In the genomic region with DNA sequence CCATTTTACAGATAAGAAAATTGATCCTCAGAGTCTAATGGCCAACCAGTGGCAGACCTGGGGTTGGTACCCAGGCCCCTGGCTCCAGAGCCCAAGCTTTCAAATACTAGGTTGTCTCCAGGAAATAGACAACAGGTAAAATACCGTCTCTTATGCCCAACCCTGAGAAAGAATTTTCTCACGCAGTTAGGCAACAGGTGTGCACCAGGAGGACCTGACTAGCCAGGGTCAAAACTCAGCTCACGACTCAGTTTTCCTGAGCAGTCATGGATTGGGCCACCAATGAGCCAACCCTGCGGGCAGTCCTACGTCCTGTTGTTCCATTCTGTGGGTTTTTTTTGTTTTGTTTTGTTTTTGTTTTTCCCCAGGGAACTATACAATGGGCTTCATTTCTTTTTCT, we compare ENCODE assay signal across 22 cellular contexts. TPM values are rescaled to one million over a fixed set of nuclear protein-coding genes. Genes with fewer than 3 reads are reported as not detected.
DNase-seq lines count a peak whose midpoint lies in the region; ATAC-seq and FAIRE-seq lines count a peak whose summit lies in the region.
"Had no signal": no experiment of that assay in that cellular context is flagged by ENCODE, and none has a peak within 500 bp of the region (broad histone marks: within the 10 kb centered on the region; RNA-seq: fewer than 3 reads in every experiment).

No MANE protein-coding gene starts in this region.

- H3K27ac ChIP-seq in small intestine (ENCODE audit: low read depth in 1 of 2, low read length in 1 of 2), result no peak overlapping the region
- H3K27ac ChIP-seq: 22Rv1 had no signal

- no peak for DNase-seq in activated naive CD4-positive, alpha-beta T cell treated with anti-CD3 and anti-CD28 coated beads, Interleukin-2, amount 50 U/mL, for 72 hours (ENCODE audit: low spot score in 2 of 2)
- DNase-seq in HT-29 (ENCODE audit: low spot score) (peak; percentile 24), islet precursor cell (peak; percentile 26), small intestine (peak; percentile 65), NCI-H82 (lab: John Stamatoyannopoulos, UW) (no peak)
- no peak for DNase-seq in activated T-cell treated with anti-CD3 and anti-CD28 coated beads, Interleukin-2, amount 50 U/mL, for 24 hours
- DNase-seq: BE2C; Caco-2; CD4-positive, alpha-beta memory T cell; H9; HFFc6; KBM-7; MM.1S; NCI-H2029 treated with DMSO at 0.1 percent for 48 hours; NCI-H2227 treated with DMSO at 0.1 percent for 48 hours; NCI-H526 treated with DMSO at 0.1 percent for 48 hours; SHP77 had no signal

- peak overlapping the region; percentile 23 for H3K27ac Mint-ChIP-seq in activated naive CD4-positive, alpha-beta T cell treated with anti-CD3 and anti-CD28 coated beads, Interleukin-2, amount 50 U/mL, for 24 hours
- H3K27ac Mint-ChIP-seq in activated naive CD4-positive, alpha-beta T cell treated with anti-CD3 and anti-CD28 coated beads, Interleukin-2, amount 50 U/mL, for 72 hours, result no peak overlapping the region
- no peak overlapping the region for H3K27ac Mint-ChIP-seq in activated T-cell treated with anti-CD3 and anti-CD28 coated beads, Interleukin-2, amount 50 U/mL, for 24 hours
- H3K27ac Mint-ChIP-seq: GM23338, HFFc6 had no signal

- H3K9me3 ChIP-seq in small intestine (ENCODE audit: control insufficient read depth, low read depth), result no peaks in the 10 kb centered on the region
- H3K9me3 ChIP-seq: BE2C, Caco-2 had no signal

- H3K36me3 Mint-ChIP-seq in activated naive CD4-positive, alpha-beta T cell treated with anti-CD3 and anti-CD28 coated beads, Interleukin-2, amount 50 U/mL, for 24 hours, result peaks cover 14% of the 10 kb centered on the region
- peaks cover 4 to 9% of the 10 kb centered on the region in 2 donors for H3K36me3 Mint-ChIP-seq in activated naive CD4-positive, alpha-beta T cell treated with anti-CD3 and anti-CD28 coated beads, Interleukin-2, amount 50 U/mL, for 72 hours
- H3K36me3 Mint-ChIP-seq in activated T-cell treated with anti-CD3 and anti-CD28 coated beads, Interleukin-2, amount 50 U/mL, for 24 hours (ENCODE audit: low read depth), result peaks cover 24% of the 10 kb centered on the region

- no peak for ATAC-seq in activated naive CD4-positive, alpha-beta T cell treated with anti-CD3 and anti-CD28 coated beads, Interleukin-2, amount 50 U/mL, for 72 hours
- no peak for ATAC-seq in GM21576 (IDR thresholded peaks at IDR 0.05; ENCODE audit: unreplicated experiment)
- ATAC-seq: GM23338 had no signal

- H3K27me3 Mint-ChIP-seq in activated naive CD4-positive, alpha-beta T cell treated with anti-CD3 and anti-CD28 coated beads, Interleukin-2, amount 50 U/mL, for 24 hours, result no peaks in the 10 kb centered on the region
- H3K27me3 Mint-ChIP-seq in activated T-cell treated with anti-CD3 and anti-CD28 coated beads, Interleukin-2, amount 50 U/mL, for 24 hours, result no peaks in the 10 kb centered on the region
- H3K27me3 Mint-ChIP-seq: CD4-positive, alpha-beta memory T cell had no signal

- H3K4me3 Mint-ChIP-seq in activated naive CD4-positive, alpha-beta T cell treated with anti-CD3 and anti-CD28 coated beads, Interleukin-2, amount 50 U/mL, for 24 hours, result no peak overlapping the region
- H3K4me3 Mint-ChIP-seq in activated T-cell treated with anti-CD3 and anti-CD28 coated beads, Interleukin-2, amount 50 U/mL, for 24 hours, result no peak overlapping the region
- H3K4me3 Mint-ChIP-seq: GM23338, H9, HFFc6 had no signal

- no peak for FAIRE-seq in small intestine (lab: Jason Lieb, UNC)
- FAIRE-seq: G401.6 had no signal

- H3K27me3 ChIP-seq in small intestine (ENCODE audit: control insufficient read depth in 2 of 2, insufficient read depth in 2 of 2, low read length in 2 of 2), result no peaks in the 10 kb centered on the region
- H3K27me3 ChIP-seq: BE2C had no signal

- H3K4me3 ChIP-seq in small intestine (ENCODE audit: low read depth in 1 of 2, low read length in 2 of 2), result no peak overlapping the region
- H3K4me3 ChIP-seq: GM23338 had no signal

- no peaks in the 10 kb centered on the region for H3K9me3 Mint-ChIP-seq in activated naive CD4-positive, alpha-beta T cell treated with anti-CD3 and anti-CD28 coated beads, Interleukin-2, amount 50 U/mL, for 24 hours
- no peaks in the 10 kb centered on the region for H3K9me3 Mint-ChIP-seq in activated naive CD4-positive, alpha-beta T cell treated with anti-CD3 and anti-CD28 coated beads, Interleukin-2, amount 50 U/mL, for 72 hours
- H3K9me3 Mint-ChIP-seq in activated T-cell treated with anti-CD3 and anti-CD28 coated beads, Interleukin-2, amount 50 U/mL, for 24 hours, result no peaks in the 10 kb centered on the region
- H3K9me3 Mint-ChIP-seq: CD4-positive, alpha-beta memory T cell; GM23338; H9; HFFc6 had no signal

- 37 to 74% (median 63%) methylated on average over 5 of the region's 5 CpGs for WGBS in small intestine, 3 donors

- H3K4me1 ChIP-seq in small intestine (ENCODE audit: control insufficient read depth in 2 of 2, insufficient read depth in 1 of 2, low read depth in 1 of 2, low read length in 1 of 2), result peaks cover 4 to 9% of the 10 kb centered on the region in 2 donors
- H3K4me1 ChIP-seq: Caco-2 had no signal

- H3K36me3 ChIP-seq in small intestine (ENCODE audit: control insufficient read depth in 2 of 2, insufficient read depth in 2 of 2, low read length in 2 of 2), result no peaks in the 10 kb centered on the region

- peaks cover 97% of the 10 kb centered on the region for H3K4me1 Mint-ChIP-seq in activated naive CD4-positive, alpha-beta T cell treated with anti-CD3 and anti-CD28 coated beads, Interleukin-2, amount 50 U/mL, for 24 hours
- peaks cover 82% of the 10 kb centered on the region for H3K4me1 Mint-ChIP-seq in activated T-cell treated with anti-CD3 and anti-CD28 coated beads, Interleukin-2, amount 50 U/mL, for 24 hours (ENCODE audit: low read depth)

RNA-seq across cellular contexts. Expression of a gene that starts 13.5 kb away (rescaled TPM):
- 1 to 10 TPM; 2.6 to 7.7 TPM for total RNA-seq in activated naive CD4-positive, alpha-beta T cell treated with anti-CD3 and anti-CD28 coated beads, Interleukin-2, amount 50 U/mL, for 72 hours
- total RNA-seq in HT-29 (2014; rRNA removed; shearing (Covaris generic)), result 5.7 and 8.6 TPM in 2 replicates
- 10 to 100 TPM in 2 of 3 donors, 1 to 10 TPM in 1; 7.3 to 20.1 (median 17.2) TPM for polyA plus RNA-seq in small intestine

Comparison
In these comparisons a context has a peak if more than half of its experiments do, and no peak if none do; other contexts are left out.
1. DNase-seq: peak in HT-29 (single experiment), islet precursor cell (single experiment) and small intestine (single experiment); none in activated naive CD4-positive, alpha-beta T cell treated with anti-CD3 and anti-CD28 coated beads, Interleukin-2, amount 50 U/mL, for 72 hours (0 of 2), NCI-H82 (single experiment) and activated T-cell treated with anti-CD3 and anti-CD28 coated beads, Interleukin-2, amount 50 U/mL, for 24 hours (single experiment).